In the genomic region with DNA sequence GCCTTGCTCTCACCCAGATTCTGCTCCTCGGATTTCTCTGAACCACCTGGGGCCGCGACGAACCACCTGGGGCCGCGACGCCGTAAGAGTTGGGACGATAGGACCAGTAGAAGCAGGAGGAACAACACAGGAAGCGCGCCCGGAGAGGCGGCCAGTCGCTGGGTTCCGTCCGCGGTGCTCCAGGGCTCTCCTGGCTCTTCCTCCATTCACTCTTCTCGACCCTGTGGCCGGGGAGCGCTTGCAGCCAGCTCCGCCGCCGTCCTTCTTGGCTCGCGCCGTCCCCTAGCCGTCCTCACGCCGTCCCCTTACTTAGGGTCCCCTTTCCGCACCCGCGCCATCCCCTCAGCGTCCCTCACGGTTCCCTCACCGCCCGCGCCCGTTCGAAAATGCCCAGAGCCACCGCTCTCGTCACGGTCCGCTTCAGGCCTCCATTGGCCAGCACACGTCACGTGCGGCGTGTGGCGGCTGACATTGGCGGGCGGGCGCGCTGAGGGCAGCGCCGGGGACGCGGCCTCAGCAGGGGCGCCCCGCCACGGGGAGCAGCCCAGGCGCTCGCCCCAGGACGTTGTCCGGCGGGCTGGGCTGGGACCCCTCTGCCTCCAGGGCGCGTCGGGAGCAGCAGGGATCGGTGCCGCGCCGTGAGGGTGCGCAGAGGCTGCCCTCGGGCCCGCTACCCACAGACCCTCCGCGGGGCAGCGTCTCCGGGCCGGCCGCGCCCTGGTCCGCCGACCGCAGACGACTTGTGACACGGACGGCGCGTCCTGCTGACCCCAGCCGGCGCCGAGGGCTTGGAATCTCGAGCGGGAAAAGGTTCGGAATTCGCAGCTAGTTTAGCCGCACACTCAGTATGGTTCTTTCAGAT, we compare ENCODE assay signal across 8 cellular contexts. TPM values are rescaled to one million over a fixed set of nuclear protein-coding genes. Genes with fewer than 3 reads are reported as not detected.
DNase-seq lines count a peak whose midpoint lies in the region; ATAC-seq and TF ChIP-seq lines count a peak whose summit lies in the region.

No MANE protein-coding gene starts in this region.

- ATAC-seq in left ventricle myocardium superior (peak; percentile 100), psoas muscle (peak; percentile 100)

- intact Hi-C loops in adrenal gland (cut with DNase I) (no loop called here), left ventricle myocardium superior (cut with micrococcal nuclease) (no loop called here), psoas muscle (cut with DNase I) (no loop called here), uterus (cut with DNase I; ENCODE audit: low total_unique reads) (no loop called here)

- H3K27me3 ChIP-seq in adrenal gland: no peaks in the 10 kb centered on the region
- H3K27me3 ChIP-seq in psoas muscle (ENCODE audit: insufficient read depth in 3 of 3, low read length in 2 of 3): no peaks in the 10 kb centered on the region
- H3K27me3 ChIP-seq in uterus: peaks cover 0 to 3% of the 10 kb centered on the region in 2 donors

- H3K27me3 Mint-ChIP-seq in HFFc6 (ENCODE audit: insufficient read depth): peaks cover 2% of the 10 kb centered on the region; the same call in 1 of the 2 replicates

- H3K4me1 ChIP-seq in adrenal gland (replicated peaks in 1 of 2) (peaks cover 5 to 13% of the 10 kb centered on the region in 2 donors), psoas muscle (peaks cover 13% of the 10 kb centered on the region), uterus (no peaks in the 10 kb centered on the region)

- DNase-seq in GM10266 (ENCODE audit: extremely low spot score) (peak; percentile 89), HFFc6 (peak; percentile 72), MV-4-11 (lab: John Stamatoyannopoulos, UW) (peak; percentile 76), SW480 (ENCODE audit: low spot score) (peak; percentile 77), adrenal gland (peak; percentile 82 to 92 (median 88)), left ventricle myocardium superior (peak; percentile 93), psoas muscle (peak; percentile 90 to 92), uterus (peak; percentile 77 to 81)

- H3K9me3 Mint-ChIP-seq in HFFc6: peaks cover 6% of the 10 kb centered on the region

- 0 to 1% (median 0%) methylated on average over 46 to 97 of the region's 97 CpGs for WGBS in adrenal gland, 4 donors
- 0% methylated on average over 67 to 97 of the region's 97 CpGs for WGBS in psoas muscle, 3 donors

- H3K4me3 ChIP-seq in adrenal gland (peak overlapping the region; percentile 85 to 88 (median 88)), psoas muscle (peak overlapping the region; percentile 88), uterus (peak overlapping the region; percentile 81 to 85)

- TF ChIP-seq POLR2A in adrenal gland (IDR thresholded peaks at IDR 0.05) (peak; percentile 71 to 87), uterus (IDR thresholded peaks at IDR 0.05) (peak; percentile 75 to 84)

- peak overlapping the region; percentile 99 for H3K4me3 Mint-ChIP-seq in HFFc6

- H3K27ac Mint-ChIP-seq in HFFc6: peak overlapping the region; percentile 98

- peaks cover 26% of the 10 kb centered on the region for H3K4me1 Mint-ChIP-seq in HFFc6 (ENCODE audit: low read depth)

- H3K36me3 Mint-ChIP-seq in HFFc6 (ENCODE audit: low read depth): no peaks in the 10 kb centered on the region

- peak overlapping the region; percentile 24 to 96 (median 85) for H3K27ac ChIP-seq in adrenal gland
- H3K27ac ChIP-seq in psoas muscle: peak overlapping the region; percentile 94
- H3K27ac ChIP-seq in uterus: peak overlapping the region; percentile 78 to 85

- no peaks in the 10 kb centered on the region for H3K9me3 ChIP-seq in adrenal gland (replicated peaks in 1 of 3)
- H3K9me3 ChIP-seq in psoas muscle: no peaks in the 10 kb centered on the region
- no peaks in the 10 kb centered on the region for H3K9me3 ChIP-seq in uterus

- H3K36me3 ChIP-seq in adrenal gland (replicated peaks in 1 of 2) (no peaks in the 10 kb centered on the region), psoas muscle (ENCODE audit: insufficient read depth in 1 of 2, low read depth in 1 of 2) (no peaks in the 10 kb centered on the region), uterus (no peaks in the 10 kb centered on the region)

- TF ChIP-seq CTCF in GM10266 (IDR thresholded peaks at IDR 0.05; ENCODE audit: control insufficient read depth, insufficient read depth, low read depth, missing control alignments) (no peak), HFFc6 (IDR thresholded peaks at IDR 0.05) (peak; percentile 13; the same call in 1 of the 2 replicates), adrenal gland (IDR thresholded peaks at IDR 0.05) (no peak), psoas muscle (IDR thresholded peaks at IDR 0.05) (no peak), uterus (IDR thresholded peaks at IDR 0.05) (peak in 2 of 4 experiments; percentile 8 to 20)

RNA-seq across cellular contexts. Expression of gene PTPDC1, which starts 53.7 kb away (rescaled TPM):
- total RNA-seq in HFFc6 (2021; fragmentation: NEBNext Ultra II Directional; extraction: Animal tissue kit (Norgen Biotek cat#: 25700)): 1 to 10 TPM; 2.3 to 3.1 (median 2.9) TPM
- total RNA-seq in adrenal gland: 10 to 100 TPM in 3 of 8 donors, 1 to 10 TPM in 5; 6.0 to 19.4 (median 8.8) TPM
- 10 to 100 TPM in 1 of 3 donors, 1 to 10 TPM in 2; 5.1 to 11.8 (median 10.0) TPM for polyA plus RNA-seq in adrenal gland
- 8.3 TPM for total RNA-seq in left ventricle myocardium superior
- 1 to 10 TPM; 3.9 to 9.9 (median 7.1) TPM for total RNA-seq in psoas muscle
- polyA plus RNA-seq in psoas muscle: 1 to 10 TPM; 3.6 to 7.0 (median 4.2) TPM
- total RNA-seq in uterus: 10 to 100 TPM in 3 of 4 donors, 1 to 10 TPM in 1; 5.9 to 21.6 (median 14.9) TPM

Comparison
In these comparisons a context has a peak if more than half of its experiments do, and no peak if none do; other contexts are left out.
1. Peak in every context shown above with its lines: DNase-seq, ATAC-seq, H3K4me3 ChIP-seq and H3K27ac ChIP-seq.